8 cellular contexts compared by ENCODE assay signal in the genomic region with DNA sequence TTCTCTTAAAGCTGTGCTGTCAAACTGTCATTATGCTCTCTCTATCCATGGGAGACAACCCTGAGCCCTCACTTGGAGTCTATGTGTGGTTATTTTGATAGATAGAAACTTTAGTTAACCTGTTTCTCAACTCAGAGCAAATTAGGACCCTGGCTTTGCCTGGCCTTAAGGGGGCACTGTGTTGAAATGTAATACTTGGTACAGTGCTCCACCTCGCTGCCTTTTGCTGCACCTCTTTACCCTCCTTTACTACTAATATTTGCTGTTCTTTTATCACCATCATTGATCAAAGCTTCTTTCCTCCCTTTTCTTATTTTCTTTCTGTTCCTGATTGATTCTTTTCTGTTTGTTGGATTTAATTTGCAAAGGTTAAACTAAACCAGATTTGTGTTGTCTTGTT. TPM values are rescaled to one million over a fixed set of nuclear protein-coding genes. Genes with fewer than 3 reads are reported as not detected.
A peak's percentile ranks its signal among the peaks of the same experiment; 100 is the strongest.
DNase-seq lines count a peak whose midpoint lies in the region; ATAC-seq and TF ChIP-seq lines count a peak whose summit lies in the region.

No MANE protein-coding gene starts in this region.

- H3K27ac Mint-ChIP-seq in activated T-helper 1 cell treated with anti-CD3 and anti-CD28 coated beads, Interleukin-12 subunit alpha, Interleukin-12 subunit beta, Interleukin-2, Interleukin-4 antibody, amounts not matched to agents 30 ng/mL and 10 ng/mL and 1 ng/mL, durations not matched to agents 14 hours and 24 hours and 36 hours = peak overlapping the region; percentile 64
- H3K27ac Mint-ChIP-seq in naive B cell = peak overlapping the region in 1 of 6 donors; percentile 38

- H3K4me3 Mint-ChIP-seq in activated T-helper 1 cell treated with anti-CD3 and anti-CD28 coated beads, Interleukin-12 subunit alpha, Interleukin-12 subunit beta, Interleukin-2, Interleukin-4 antibody, amounts not matched to agents 30 ng/mL and 10 ng/mL and 1 ng/mL, durations not matched to agents 14 hours and 24 hours and 36 hours = no peak overlapping the region
- no peak overlapping the region for H3K4me3 Mint-ChIP-seq in naive B cell

- no peak overlapping the region for H3K4me3 ChIP-seq in HFF-Myc (replicated peaks; ENCODE audit: low read depth, low read length)

- no peaks in the 10 kb centered on the region for H3K27me3 Mint-ChIP-seq in activated T-helper 1 cell treated with anti-CD3 and anti-CD28 coated beads, Interleukin-12 subunit alpha, Interleukin-12 subunit beta, Interleukin-2, Interleukin-4 antibody, amounts not matched to agents 30 ng/mL and 10 ng/mL and 1 ng/mL, durations not matched to agents 14 hours and 24 hours and 36 hours (ENCODE audit: insufficient read depth)
- H3K27me3 Mint-ChIP-seq in naive B cell = no peaks in the 10 kb centered on the region

- peak; percentile 67 to 76 for ATAC-seq in naive B cell (ENCODE audit: low read depth in 2 of 2)
- ATAC-seq in HG02884 (IDR thresholded peaks at IDR 0.05; ENCODE audit: unreplicated experiment) = no peak

- intact Hi-C loops in activated T-helper 1 cell treated with anti-CD3 and anti-CD28 coated beads, Interleukin-12 subunit alpha, Interleukin-12 subunit beta, Interleukin-2, Interleukin-4 antibody, amounts not matched to agents 30 ng/mL and 10 ng/mL and 1 ng/mL, durations not matched to agents 14 hours and 24 hours and 36 hours (cut with micrococcal nuclease) = no loop called here

- DNase-seq in DMS53 (lab: John Stamatoyannopoulos, UW) (peak; percentile 0), DMS53 treated with DMSO at 0.1 percent for 48 hours (lab: John Stamatoyannopoulos, UW; ENCODE audit: unreplicated experiment) (no peak), HFF-Myc (ENCODE audit: extremely low read depth, low read depth) (no peak), naive B cell (no peak), NCI-H146 (lab: John Stamatoyannopoulos, UW) (no peak), dedifferentiated amniotic fluid mesenchymal stem cell (ENCODE audit: extremely low spot score) (no peak)
- DNase-seq in activated T-helper 1 cell treated with anti-CD3 and anti-CD28 coated beads, Interleukin-12 subunit alpha, Interleukin-12 subunit beta, Interleukin-2, Interleukin-4 antibody, amounts not matched to agents 30 ng/mL and 10 ng/mL and 1 ng/mL, durations not matched to agents 14 hours and 24 hours and 36 hours (ENCODE audit: low spot score) = no peak

- H3K9me3 Mint-ChIP-seq in activated T-helper 1 cell treated with anti-CD3 and anti-CD28 coated beads, Interleukin-12 subunit alpha, Interleukin-12 subunit beta, Interleukin-2, Interleukin-4 antibody, amounts not matched to agents 30 ng/mL and 10 ng/mL and 1 ng/mL, durations not matched to agents 14 hours and 24 hours and 36 hours = no peaks in the 10 kb centered on the region
- H3K9me3 Mint-ChIP-seq in naive B cell = peaks cover 0 to 2% (median 0%) of the 10 kb centered on the region in 7 donors

- H3K36me3 Mint-ChIP-seq in activated T-helper 1 cell treated with anti-CD3 and anti-CD28 coated beads, Interleukin-12 subunit alpha, Interleukin-12 subunit beta, Interleukin-2, Interleukin-4 antibody, amounts not matched to agents 30 ng/mL and 10 ng/mL and 1 ng/mL, durations not matched to agents 14 hours and 24 hours and 36 hours (ENCODE audit: low read depth) = peaks cover 10% of the 10 kb centered on the region
- H3K36me3 Mint-ChIP-seq in naive B cell = no peaks in the 10 kb centered on the region

- H3K4me1 Mint-ChIP-seq in activated T-helper 1 cell treated with anti-CD3 and anti-CD28 coated beads, Interleukin-12 subunit alpha, Interleukin-12 subunit beta, Interleukin-2, Interleukin-4 antibody, amounts not matched to agents 30 ng/mL and 10 ng/mL and 1 ng/mL, durations not matched to agents 14 hours and 24 hours and 36 hours (ENCODE audit: low read depth) = peaks cover 73% of the 10 kb centered on the region
- peaks cover 62 to 84% (median 81%) of the 10 kb centered on the region in 3 donors for H3K4me1 Mint-ChIP-seq in naive B cell

- TF ChIP-seq CTCF in HFF-Myc (IDR thresholded peaks at IDR 0.05; ENCODE audit: low read depth, low read length, missing control alignments) = peak; percentile 54

RNA-seq across cellular contexts. Expression of gene STT3B, which starts 34.3 kb away (rescaled TPM):
- total RNA-seq in activated T-helper 1 cell treated with anti-CD3 and anti-CD28 coated beads, Interleukin-12 subunit alpha, Interleukin-12 subunit beta, Interleukin-2, Interleukin-4 antibody, amounts not matched to agents 30 ng/mL and 10 ng/mL and 1 ng/mL, durations not matched to agents 14 hours and 24 hours and 36 hours = 140 and 147 TPM in 2 replicates
- 10 to 100 TPM; 58.0 to 80.3 (median 67.7) TPM for polyA plus RNA-seq in naive B cell (ENCODE audit: low read depth in 6 of 6)
